Comparison of ENCODE assay signal across 8 cellular contexts in the genomic region with DNA sequence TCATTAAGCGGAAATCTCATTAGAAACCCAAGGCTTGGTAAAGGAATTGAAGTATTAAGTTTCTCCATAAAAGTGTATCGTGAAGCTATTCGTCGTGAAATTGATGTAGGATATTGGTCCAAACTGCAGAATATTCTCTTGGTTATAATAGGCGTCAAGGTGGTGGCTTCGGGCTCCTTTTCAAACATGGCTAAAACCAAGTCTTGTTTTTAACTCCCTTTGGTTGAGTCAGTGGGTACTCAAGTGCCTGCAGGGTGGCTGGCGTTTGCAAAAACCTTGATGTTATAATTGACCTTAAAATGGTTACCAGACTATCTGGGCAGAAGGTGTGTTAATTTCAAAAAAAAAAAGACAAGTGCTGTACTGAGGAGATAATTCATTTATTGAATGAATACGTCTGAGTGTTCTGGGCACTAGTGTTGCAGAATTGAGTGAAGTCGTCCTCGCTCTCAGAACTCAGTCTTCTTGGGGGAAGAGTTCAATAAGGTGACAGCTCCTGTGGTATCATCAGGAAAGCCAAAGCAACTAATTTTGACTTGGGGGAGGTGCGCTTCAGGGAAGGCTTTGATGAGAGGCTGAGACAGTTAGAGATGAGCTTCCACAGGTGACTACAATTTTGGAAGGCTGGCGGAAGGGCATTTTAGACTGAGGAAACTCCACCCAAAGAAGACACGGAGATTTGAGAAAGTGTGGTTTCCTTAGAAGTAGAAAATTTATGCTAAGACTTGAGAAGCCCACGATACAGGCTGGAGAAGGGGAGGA. TPM values are rescaled to one million over a fixed set of nuclear protein-coding genes. Genes with fewer than 3 reads are reported as not detected.
DNase-seq lines count a peak whose midpoint lies in the region; ATAC-seq and TF ChIP-seq lines count a peak whose summit lies in the region.

No MANE protein-coding gene starts in this region.

- peaks cover 57% of the 10 kb centered on the region for H3K4me1 Mint-ChIP-seq in activated T-cell treated with anti-CD3 and anti-CD28 coated beads, Interleukin-2, amount 50 U/mL, for 4 hours (ENCODE audit: low read depth)
- H3K4me1 Mint-ChIP-seq in stimulated activated memory B cell treated with anti-CD40 and anti-IgM and Interleukin-4, amounts not matched to agents 10 μg/mL and 1 μg/mL and 100 μg/mL, for 72 hours = peaks cover 47% of the 10 kb centered on the region

- H2AFZ ChIP-seq in hepatocyte = peak overlapping the region; percentile 86

- DNase-seq in NCI-H82 (lab: John Stamatoyannopoulos, UW) (peak; percentile 40), NCI-H82 treated with DMSO at 0.1 percent for 48 hours (lab: John Stamatoyannopoulos, UW; ENCODE audit: unreplicated experiment) (no peak), hepatocyte (ENCODE audit: low spot score) (no peak), NCI-H69 (lab: John Stamatoyannopoulos, UW) (no peak)
- no peak for DNase-seq in activated T-cell treated with anti-CD3 and anti-CD28 coated beads, Interleukin-2, amount 50 U/mL, for 4 hours
- DNase-seq in effector CD4-positive, alpha-beta T cell = no peak

- no peaks in the 10 kb centered on the region for H3K36me3 ChIP-seq in hepatocyte (replicated peaks; ENCODE audit: insufficient read depth, low read depth)

- no peaks in the 10 kb centered on the region for H3K27me3 ChIP-seq in hepatocyte

- peak overlapping the region; percentile 89 for H3K4me3 Mint-ChIP-seq in activated T-cell treated with anti-CD3 and anti-CD28 coated beads, Interleukin-2, amount 50 U/mL, for 4 hours
- H3K4me3 Mint-ChIP-seq in stimulated activated memory B cell treated with anti-CD40 and anti-IgM and Interleukin-4, amounts not matched to agents 10 μg/mL and 1 μg/mL and 100 μg/mL, for 72 hours = peak overlapping the region; percentile 83

- no peak for ATAC-seq in activated T-cell treated with anti-CD3 and anti-CD28 coated beads, Interleukin-2, amount 50 U/mL, for 4 hours
- no peak for ATAC-seq in stimulated activated memory B cell treated with anti-CD40 and anti-IgM and Interleukin-4, amounts not matched to agents 10 μg/mL and 1 μg/mL and 100 μg/mL, for 72 hours
- ATAC-seq in GM18868 (IDR thresholded peaks at IDR 0.05; ENCODE audit: unreplicated experiment) = no peak

- H3K36me3 Mint-ChIP-seq in activated T-cell treated with anti-CD3 and anti-CD28 coated beads, Interleukin-2, amount 50 U/mL, for 4 hours (ENCODE audit: insufficient read depth) = no peaks in the 10 kb centered on the region
- no peaks in the 10 kb centered on the region for H3K36me3 Mint-ChIP-seq in stimulated activated memory B cell treated with anti-CD40 and anti-IgM and Interleukin-4, amounts not matched to agents 10 μg/mL and 1 μg/mL and 100 μg/mL, for 72 hours

- H3K4me2 ChIP-seq in hepatocyte = peak overlapping the region; percentile 84

- peak overlapping the region; percentile 92 for H3K27ac ChIP-seq in hepatocyte

- TF ChIP-seq CTCF in hepatocyte (IDR thresholded peaks at IDR 0.05; ENCODE audit: poor library complexity) = no peak

- H3K9me3 ChIP-seq in hepatocyte (ENCODE audit: low read depth) = no peaks in the 10 kb centered on the region

- no peaks in the 10 kb centered on the region for H3K9me3 Mint-ChIP-seq in activated T-cell treated with anti-CD3 and anti-CD28 coated beads, Interleukin-2, amount 50 U/mL, for 4 hours
- H3K9me3 Mint-ChIP-seq in stimulated activated memory B cell treated with anti-CD40 and anti-IgM and Interleukin-4, amounts not matched to agents 10 μg/mL and 1 μg/mL and 100 μg/mL, for 72 hours = no peaks in the 10 kb centered on the region

- WGBS in hepatocyte (ENCODE audit: low lambda C conversion rate, missing lambda C conversion rate) = 40% methylated on average over 14 of the region's 14 CpGs

- no peaks in the 10 kb centered on the region for H3K9me2 ChIP-seq in hepatocyte (replicated peaks; ENCODE audit: insufficient read depth)

- H3K27me3 Mint-ChIP-seq in activated T-cell treated with anti-CD3 and anti-CD28 coated beads, Interleukin-2, amount 50 U/mL, for 4 hours (ENCODE audit: low read depth) = no peaks in the 10 kb centered on the region
- no peaks in the 10 kb centered on the region for H3K27me3 Mint-ChIP-seq in stimulated activated memory B cell treated with anti-CD40 and anti-IgM and Interleukin-4, amounts not matched to agents 10 μg/mL and 1 μg/mL and 100 μg/mL, for 72 hours

- peak overlapping the region; percentile 64 for H3K4me3 ChIP-seq in hepatocyte

- peaks cover 31% of the 10 kb centered on the region for H3K4me1 ChIP-seq in hepatocyte (ENCODE audit: insufficient read depth)

- peak overlapping the region; percentile 74 for H3K27ac Mint-ChIP-seq in stimulated activated memory B cell treated with anti-CD40 and anti-IgM and Interleukin-4, amounts not matched to agents 10 μg/mL and 1 μg/mL and 100 μg/mL, for 72 hours

- H3K79me2 ChIP-seq in hepatocyte = peaks cover 53% of the 10 kb centered on the region

- peaks cover 40% of the 10 kb centered on the region for H4K20me1 ChIP-seq in hepatocyte (ENCODE audit: insufficient read depth, poor library complexity, severe bottlenecking)

RNA-seq across cellular contexts. Expression of gene UBE2Q2, which starts 1.6 kb away (rescaled TPM):
- total RNA-seq in activated T-cell treated with anti-CD3 and anti-CD28 coated beads, Interleukin-2, amount 50 U/mL, for 4 hours = 10 to 100 TPM; 11.8 to 14.2 (median 13.3) TPM
- total RNA-seq in hepatocyte = 50.9 TPM in 2 replicates
- 27.9 and 30.7 TPM in 2 replicates for polyA plus RNA-seq in hepatocyte

RNA-seq across cellular contexts. Expression of gene FBXO22, which starts 58.9 kb away (rescaled TPM):
- 10 to 100 TPM; 30.1 to 36.2 (median 35.7) TPM for total RNA-seq in activated T-cell treated with anti-CD3 and anti-CD28 coated beads, Interleukin-2, amount 50 U/mL, for 4 hours
- total RNA-seq in hepatocyte = 26.7 and 40.3 TPM in 2 replicates
- polyA plus RNA-seq in hepatocyte = 37.0 and 49.3 TPM in 2 replicates
